ENCODE assay signal across 9 cellular contexts in the genomic region with DNA sequence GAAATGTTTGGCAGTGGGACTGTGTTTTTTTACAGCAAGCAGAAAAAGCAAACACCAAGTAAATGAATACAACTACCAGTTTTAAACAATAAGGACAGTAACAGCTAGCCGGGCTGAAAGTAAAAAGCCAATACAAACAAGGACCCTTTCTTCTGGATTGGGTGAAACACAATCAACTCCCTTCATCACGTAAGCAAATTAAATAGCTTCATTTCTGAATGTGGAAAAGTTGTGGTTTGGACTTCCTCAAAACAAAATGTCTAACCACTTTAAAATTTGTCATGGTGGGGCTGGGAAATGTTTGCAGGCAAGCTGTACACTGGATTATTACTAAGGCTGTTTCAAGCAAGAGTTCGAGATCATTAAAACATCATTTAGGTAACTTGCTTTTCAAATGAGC. TPM values are rescaled to one million over a fixed set of nuclear protein-coding genes. Genes with fewer than 3 reads are reported as not detected.
DNase-seq lines count a peak whose midpoint lies in the region; ATAC-seq and TF ChIP-seq lines count a peak whose summit lies in the region.
"Had no signal": no experiment of that assay in that cellular context is flagged by ENCODE, and none has a peak within 500 bp of the region (broad histone marks: within the 10 kb centered on the region; RNA-seq: fewer than 3 reads in every experiment).

No MANE protein-coding gene starts in this region.

- TF ChIP-seq POLR2A in Peyer's patch (IDR thresholded peaks at IDR 0.05) (no peak), esophagus muscularis mucosa (IDR thresholded peaks at IDR 0.05; ENCODE audit: low read depth) (no peak)

- intact Hi-C loops in esophagus muscularis mucosa (cut with DNase I) = no loop called here

- no peaks in the 10 kb centered on the region for H3K79me2 ChIP-seq in smooth muscle cell (ENCODE audit: low read depth)

- H3K36me3 ChIP-seq in Peyer's patch (peaks cover 0 to 62% (median 0%) of the 10 kb centered on the region in 3 donors), esophagus muscularis mucosa (peaks cover 6 to 69% (median 38%) of the 10 kb centered on the region in 4 donors), rectal smooth muscle tissue (ENCODE audit: control insufficient read depth, insufficient read depth, low read length) (peaks cover 16% of the 10 kb centered on the region), smooth muscle cell (ENCODE audit: low read depth) (no peaks in the 10 kb centered on the region)

- H3K9me3 ChIP-seq in Peyer's patch = no peaks in the 10 kb centered on the region
- H3K9me3 ChIP-seq in esophagus muscularis mucosa = no peaks in the 10 kb centered on the region
- H3K9me3 ChIP-seq in smooth muscle cell (replicated peaks; ENCODE audit: low read depth) = no peaks in the 10 kb centered on the region

- H3K27ac ChIP-seq in Peyer's patch = peak overlapping the region in 3 of 4 donors; percentile 6 to 74 (median 37)
- H3K27ac ChIP-seq in esophagus muscularis mucosa (replicated peaks in 1 of 4) = peak overlapping the region; percentile 71 to 81 (median 73)
- H3K27ac ChIP-seq in rectal smooth muscle tissue (ENCODE audit: low read depth, low read length) = peak overlapping the region; percentile 62
- H3K27ac ChIP-seq in smooth muscle cell (ENCODE audit: low read depth) = no peak overlapping the region

- H4K20me1 ChIP-seq in smooth muscle cell (ENCODE audit: low read depth) = no peaks in the 10 kb centered on the region

- no peaks in the 10 kb centered on the region for H3F3A ChIP-seq in smooth muscle cell (ENCODE audit: low read depth)

- no peak for TF ChIP-seq EP300 in esophagus muscularis mucosa (IDR thresholded peaks at IDR 0.05)

- ATAC-seq in HG03175 (IDR thresholded peaks at IDR 0.05; ENCODE audit: unreplicated experiment) = no peak

- H3K4me2 ChIP-seq in smooth muscle cell = no peak overlapping the region

- 21% methylated on average over 3 of the region's 3 CpGs for WGBS in esophagus muscularis mucosa
- WGBS in smooth muscle cell (ENCODE audit: low lambda C conversion rate) = 96% methylated on average over 3 of the region's 3 CpGs

- DNase-seq in GM04503 (ENCODE audit: low read depth) = peak; percentile 80
- no peak for DNase-seq in Peyer's patch
- no peak for DNase-seq in esophagus muscularis mucosa (ENCODE audit: extremely low spot score)
- DNase-seq in smooth muscle cell (lab: John Stamatoyannopoulos, UW; ENCODE audit: unreplicated experiment) = no peak
- no peak for DNase-seq in UCSD-AML1 (lab: John Stamatoyannopoulos, UW; ENCODE audit: unreplicated experiment)
- no peak for DNase-seq in SW 1271 (lab: John Stamatoyannopoulos, UW)
- DNase-seq: head of caudate nucleus had no signal

- TF ChIP-seq CTCF in Peyer's patch (IDR thresholded peaks at IDR 0.05) (no peak), esophagus muscularis mucosa (IDR thresholded peaks at IDR 0.05) (no peak), smooth muscle cell (IDR thresholded peaks at IDR 0.05; ENCODE audit: borderline replicate concordance, insufficient read depth, poor library complexity, severe bottlenecking) (no peak)

- no peak overlapping the region for H3K9ac ChIP-seq in rectal smooth muscle tissue (ENCODE audit: low read length)
- no peak overlapping the region for H3K9ac ChIP-seq in smooth muscle cell (ENCODE audit: low read depth)

- no peak overlapping the region for H3K4me3 ChIP-seq in Peyer's patch
- no peak overlapping the region for H3K4me3 ChIP-seq in esophagus muscularis mucosa
- no peak overlapping the region for H3K4me3 ChIP-seq in rectal smooth muscle tissue (ENCODE audit: low read length)
- H3K4me3 ChIP-seq in smooth muscle cell = no peak overlapping the region

- peaks cover 0 to 38% (median 7%) of the 10 kb centered on the region in 4 donors for H3K4me1 ChIP-seq in Peyer's patch
- peaks cover 54 to 78% (median 70%) of the 10 kb centered on the region in 4 donors for H3K4me1 ChIP-seq in esophagus muscularis mucosa
- peaks cover 27% of the 10 kb centered on the region for H3K4me1 ChIP-seq in rectal smooth muscle tissue (ENCODE audit: control insufficient read depth, insufficient read depth, low read length)
- no peaks in the 10 kb centered on the region for H3K4me1 ChIP-seq in smooth muscle cell (ENCODE audit: low read depth)

- H3K27me3 ChIP-seq in Peyer's patch (no peaks in the 10 kb centered on the region), esophagus muscularis mucosa (no peaks in the 10 kb centered on the region), rectal smooth muscle tissue (ENCODE audit: control insufficient read depth, insufficient read depth, low read length) (no peaks in the 10 kb centered on the region), smooth muscle cell (ENCODE audit: low read depth) (no peaks in the 10 kb centered on the region)

- H2AFZ ChIP-seq in smooth muscle cell (ENCODE audit: low read depth) = no peak overlapping the region

RNA-seq across cellular contexts. Expression of a gene that starts 47.4 kb away (rescaled TPM):
- 100 to 1,000 TPM in 1 of 4 donors, 10 to 100 TPM in 3; 23.9 to 120 (median 36.3) TPM for total RNA-seq in Peyer's patch
- 10 to 100 TPM; 17.1 to 31.6 (median 21.0) TPM for total RNA-seq in esophagus muscularis mucosa
- total RNA-seq in smooth muscle cell = 4.2 and 6.6 TPM in 2 replicates
- 7.7 and 7.8 TPM in 2 replicates for polyA plus RNA-seq in smooth muscle cell

RNA-seq across cellular contexts. Expression of a gene that starts 48.7 kb away (rescaled TPM):
- total RNA-seq in Peyer's patch (100 to 1,000 TPM in 1 of 4 donors, 10 to 100 TPM in 3; 55.0 to 107 (median 79.8) TPM), esophagus muscularis mucosa (10 to 100 TPM; 28.7 to 46.5 (median 36.2) TPM), smooth muscle cell (27.3 and 27.4 TPM in 2 replicates)
- polyA plus RNA-seq in smooth muscle cell = 20.3 and 24.9 TPM in 2 replicates

RNA-seq across cellular contexts. Expression of a gene that starts 51.7 kb away (rescaled TPM):
- total RNA-seq in Peyer's patch (100 to 1,000 TPM in 1 of 4 donors, 10 to 100 TPM in 3; 81.3 to 124 (median 92.1) TPM), esophagus muscularis mucosa (100 to 1,000 TPM in 2 of 4 donors, 10 to 100 TPM in 2; 91.3 to 165 (median 124) TPM), smooth muscle cell (31.1 and 35.6 TPM in 2 replicates)
- polyA plus RNA-seq in smooth muscle cell = 11.6 and 12.0 TPM in 2 replicates
